ENCODE assay signal across 20 cellular contexts in genomic region chr1:55232448-55233148, GRCh38. TPM values are rescaled to one million over a fixed set of nuclear protein-coding genes. Genes with fewer than 3 reads are reported as not detected.
DNase-seq lines count a peak whose midpoint lies in the region; ATAC-seq and TF ChIP-seq lines count a peak whose summit lies in the region.
"Had no signal": no experiment of that assay in that cellular context is flagged by ENCODE, and none has a peak within 500 bp of the region (broad histone marks: within the 10 kb centered on the region; RNA-seq: fewer than 3 reads in every experiment).

No MANE protein-coding gene starts in this region.

- DNase-seq in Caco-2, result no peak
- no peak for DNase-seq in endodermal cell
- DNase-seq in endothelial cell (ENCODE audit: low spot score), result no peak
- DNase-seq: CD4-positive, CD25-positive, alpha-beta regulatory T cell; Karpas-422; NCI-H1092; NCI-H1417 treated with DMSO at 0.1 percent for 48 hours; NCI-H1694 treated with DMSO at 0.1 percent for 48 hours; NCI-H2081; NCI-H2227 treated with DMSO at 0.1 percent for 48 hours; NCI-H526 treated with DMSO at 0.1 percent for 48 hours; SHP77 treated with DMSO at 0.1 percent for 48 hours had no signal

- BruUV-seq in Caco-2 (replicated peaks; lab: Mats Ljungman, UMichigan), result no TSS peak

- H3K36me3 ChIP-seq in Caco-2 (ENCODE audit: control insufficient read depth, insufficient read depth, low read length) (no peaks in the 10 kb centered on the region), HUES64 (ENCODE audit: insufficient read depth, low read length) (no peaks in the 10 kb centered on the region), endodermal cell (ENCODE audit: control insufficient read depth, insufficient read depth, low read length) (no peaks in the 10 kb centered on the region), mesodermal cell (ENCODE audit: control insufficient read depth, insufficient read depth, low read length) (no peaks in the 10 kb centered on the region)
- H3K36me3 ChIP-seq: BLaER1 had no signal

- WGBS in HUES64, result 92% methylated on average over 5 of the region's 6 CpGs
- 75 to 92% methylated on average over 5 to 6 of the region's 6 CpGs for WGBS in endodermal cell (ENCODE audit: insufficient coverage in 1 of 2, insufficient read length in 1 of 2), 2 experiments
- WGBS in mesodermal cell (ENCODE audit: insufficient coverage in 2 of 2), 2 experiments, result 91 to 96% methylated on average over 3 to 4 of the region's 6 CpGs

- no peaks in the 10 kb centered on the region for H3K9me3 Mint-ChIP-seq in Caco-2 (ENCODE audit: unreplicated experiment)
- H3K9me3 Mint-ChIP-seq in endodermal cell, result peaks cover 5% of the 10 kb centered on the region
- H3K9me3 Mint-ChIP-seq in endothelial cell (ENCODE audit: unreplicated experiment), result no peaks in the 10 kb centered on the region

- H3K4me1 ChIP-seq in Caco-2, result peaks cover 23% of the 10 kb centered on the region
- H3K4me1 ChIP-seq in HUES64 (ENCODE audit: insufficient read depth, low read length), result no peaks in the 10 kb centered on the region
- H3K4me1 ChIP-seq in endodermal cell (ENCODE audit: control insufficient read depth, insufficient read depth, low read length), result peaks cover 14% of the 10 kb centered on the region
- peaks cover 30% of the 10 kb centered on the region for H3K4me1 ChIP-seq in mesodermal cell (ENCODE audit: control insufficient read depth, insufficient read depth, low read length, poor library complexity, severe bottlenecking)
- H3K4me1 ChIP-seq: BLaER1 had no signal

- no peaks in the 10 kb centered on the region for H3K27me3 ChIP-seq in Caco-2 (replicated peaks; ENCODE audit: control insufficient read depth, insufficient read depth, low read length)
- no peaks in the 10 kb centered on the region for H3K27me3 ChIP-seq in HUES64 (ENCODE audit: insufficient read depth, low read length)
- H3K27me3 ChIP-seq in endodermal cell (ENCODE audit: control insufficient read depth, insufficient read depth, low read length, poor library complexity, severe bottlenecking), result no peaks in the 10 kb centered on the region
- H3K27me3 ChIP-seq: BLaER1 had no signal

- H3K4me3 ChIP-seq in Caco-2 (ENCODE audit: low read depth, low read length), result no peak overlapping the region
- H3K4me3 ChIP-seq in HUES64 (ENCODE audit: low read length), result no peak overlapping the region
- H3K4me3 ChIP-seq in endodermal cell (ENCODE audit: low read length), result peak overlapping the region; percentile 20
- no peak overlapping the region for H3K4me3 ChIP-seq in mesodermal cell (ENCODE audit: extremely low read depth, insufficient read depth, low read length, poor library complexity, severe bottlenecking)
- H3K4me3 ChIP-seq: BLaER1, SK-N-MC had no signal

- H3K4me1 Mint-ChIP-seq in Caco-2 (ENCODE audit: low read depth, unreplicated experiment) (peaks cover 12% of the 10 kb centered on the region), endodermal cell (peaks cover 34% of the 10 kb centered on the region), endothelial cell (ENCODE audit: unreplicated experiment) (no peaks in the 10 kb centered on the region)

- intact Hi-C loops in Caco-2 (cut with micrococcal nuclease; ENCODE audit: unreplicated experiment), result loop anchor here (2.0 kb wide), 1 partner anchor 16 kb away; no protein-coding TSS in a partner anchor

- ATAC-seq in HG03045 (IDR thresholded peaks at IDR 0.05; ENCODE audit: unreplicated experiment) (no peak), GM18498 (IDR thresholded peaks at IDR 0.05; ENCODE audit: unreplicated experiment) (no peak), HG03039 (IDR thresholded peaks at IDR 0.05; ENCODE audit: unreplicated experiment) (no peak)

- CTCF ChIA-PET in Caco-2 (lab: Charles Lee), result interaction anchor here (0.9 kb wide), 1 partner anchor 89 kb away, joined by 3 read pairs; no protein-coding TSS in a partner anchor

- TF ChIP-seq CTCF in Caco-2 (IDR thresholded peaks at IDR 0.05; ENCODE audit: insufficient read depth in 1 of 2, low read depth in 1 of 2, low read length in 1 of 2, severe bottlenecking in 1 of 2, unreplicated experiment in 1 of 2), result no peak
- no peak for TF ChIP-seq CTCF in endodermal cell (conservative IDR thresholded peaks at IDR 0.05)
- no peak for TF ChIP-seq CTCF in endothelial cell (IDR thresholded peaks at IDR 0.05; ENCODE audit: unreplicated experiment)

- H3K36me3 Mint-ChIP-seq in Caco-2 (ENCODE audit: insufficient read depth, unreplicated experiment) (no peaks in the 10 kb centered on the region), endodermal cell (ENCODE audit: low read depth) (no peaks in the 10 kb centered on the region), endothelial cell (ENCODE audit: low read depth, unreplicated experiment) (no peaks in the 10 kb centered on the region)
- H3K36me3 Mint-ChIP-seq: CD4-positive, CD25-positive, alpha-beta regulatory T cell had no signal

- H3K27me3 Mint-ChIP-seq in Caco-2 (ENCODE audit: insufficient read depth, unreplicated experiment), result no peaks in the 10 kb centered on the region
- H3K27me3 Mint-ChIP-seq in endodermal cell (ENCODE audit: insufficient read depth), result no peaks in the 10 kb centered on the region
- H3K27me3 Mint-ChIP-seq in endothelial cell (ENCODE audit: unreplicated experiment), result no peaks in the 10 kb centered on the region

- H3K9ac ChIP-seq in HUES64 (ENCODE audit: low read depth, low read length), result no peak overlapping the region
- no peak overlapping the region for H3K9ac ChIP-seq in endodermal cell (ENCODE audit: extremely low read depth, low read length, poor library complexity, severe bottlenecking)
- H3K9ac ChIP-seq: BLaER1 had no signal

- POLR2A ChIA-PET in Caco-2 (lab: Charles Lee), result no interaction called here

- H3K27ac Mint-ChIP-seq in Caco-2 (ENCODE audit: unreplicated experiment) (peak overlapping the region; percentile 89), endodermal cell (peak overlapping the region; percentile 99), endothelial cell (ENCODE audit: unreplicated experiment) (no peak overlapping the region)

- H3K27ac ChIP-seq in HUES64 (ENCODE audit: low read depth, low read length) (peak overlapping the region; percentile 51; the same call in 1 of the 2 replicates), endodermal cell (ENCODE audit: low read depth, low read length) (no peak overlapping the region), mesodermal cell (ENCODE audit: low read depth, low read length, severe bottlenecking) (peak overlapping the region; percentile 43)
- H3K27ac ChIP-seq: BLaER1, RWPE1, SK-N-MC had no signal

- H3K4me3 Mint-ChIP-seq in Caco-2 (ENCODE audit: unreplicated experiment) (no peak overlapping the region), endodermal cell (no peak overlapping the region), endothelial cell (ENCODE audit: unreplicated experiment) (no peak overlapping the region)
- H3K4me3 Mint-ChIP-seq: CD4-positive, CD25-positive, alpha-beta regulatory T cell had no signal

- no peaks in the 10 kb centered on the region for H3K9me3 ChIP-seq in Caco-2
- peaks cover 1% of the 10 kb centered on the region; the same call in 1 of the 2 replicates for H3K9me3 ChIP-seq in HUES64 (ENCODE audit: insufficient read depth, low read depth, low read length)
- peaks cover 13% of the 10 kb centered on the region for H3K9me3 ChIP-seq in endodermal cell (ENCODE audit: control insufficient read depth, low read length)
- H3K9me3 ChIP-seq in mesodermal cell (ENCODE audit: control insufficient read depth, low read length), result peaks cover 3% of the 10 kb centered on the region

RNA-seq across cellular contexts. Expression of gene USP24, which starts 17.4 kb away (rescaled TPM):
- total RNA-seq in Caco-2 (2022) (34.7 and 36.4 TPM in 2 replicates), endodermal cell (10 to 100 TPM; 68.2 to 71.5 TPM), endothelial cell (ENCODE audit: unreplicated experiment) (37.7 TPM)
- polyA plus RNA-seq in HUES64 (2013, experiment 1 of 2), result 16.1 TPM
- polyA plus RNA-seq in HUES64 (2013, experiment 2 of 2), result 16.3 TPM
- 24.7 TPM for polyA plus RNA-seq in endodermal cell (2013, experiment 1 of 2)
- 24.5 TPM for polyA plus RNA-seq in endodermal cell (2013, experiment 2 of 2)
- polyA plus RNA-seq in mesodermal cell (2013, experiment 1 of 2), result 20.2 TPM
- 18.5 TPM for polyA plus RNA-seq in mesodermal cell (2013, experiment 2 of 2)
